In the genomic region with DNA sequence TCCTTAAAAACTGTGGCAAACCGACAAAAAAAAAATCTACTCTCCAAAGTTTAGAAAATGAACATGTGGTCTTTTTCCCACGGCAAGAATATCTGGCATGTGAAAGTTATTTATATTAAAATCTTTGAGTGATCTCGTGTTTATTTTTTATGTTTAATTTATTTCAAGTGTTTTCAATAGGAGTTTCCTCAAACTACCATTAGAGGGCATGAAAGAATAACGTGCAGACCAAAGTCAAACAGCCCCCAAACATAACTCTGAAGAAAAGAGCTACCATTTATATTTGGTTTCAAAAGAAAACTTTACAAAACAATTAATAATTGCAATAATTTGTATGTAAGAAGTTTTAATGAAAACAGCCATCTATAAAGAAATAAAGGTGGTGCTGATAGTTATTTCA, we compare ENCODE assay signal across 9 cellular contexts.
DNase-seq lines count a peak whose midpoint lies in the region; ATAC-seq and TF ChIP-seq lines count a peak whose summit lies in the region.
"Had no signal": no experiment of that assay in that cellular context is flagged by ENCODE, and none has a peak within 500 bp of the region (broad histone marks: within the 10 kb centered on the region; RNA-seq: fewer than 3 reads in every experiment).

No MANE protein-coding gene starts in this region.

- DNase-seq in Ammon's horn (ENCODE audit: low spot score) = peak; percentile 4
- no peak for DNase-seq in HFF-Myc (ENCODE audit: extremely low read depth, low read depth)
- DNase-seq in WERI-Rb-1 = no peak
- peak; percentile 6 for DNase-seq in kidney glomerular epithelial cell (lab: John Stamatoyannopoulos, UW)
- no peak for DNase-seq in activated T-cell treated with anti-CD3 and anti-CD28 coated beads, Interleukin-2, amount 50 U/mL, for 72 hours

- no peak overlapping the region for H3K27ac ChIP-seq in WERI-Rb-1

- ATAC-seq in GM19023 (IDR thresholded peaks at IDR 0.05; ENCODE audit: unreplicated experiment) = no peak
- no peak for ATAC-seq in GM19467 (IDR thresholded peaks at IDR 0.05; ENCODE audit: unreplicated experiment)
- ATAC-seq in activated T-cell treated with anti-CD3 and anti-CD28 coated beads, Interleukin-2, amount 50 U/mL, for 72 hours (replicated peaks in 1 of 2) = no peak
- ATAC-seq in GM18505 (IDR thresholded peaks at IDR 0.05; ENCODE audit: unreplicated experiment) = no peak

- peaks cover 0 to 4% of the 10 kb centered on the region in 2 donors for H3K9me3 Mint-ChIP-seq in activated T-cell treated with anti-CD3 and anti-CD28 coated beads, Interleukin-2, amount 50 U/mL, for 72 hours

- no peaks in the 10 kb centered on the region for H3K9me3 ChIP-seq in WERI-Rb-1 (ENCODE audit: severe bottlenecking)

- no peaks in the 10 kb centered on the region for H3K27me3 ChIP-seq in WERI-Rb-1 (ENCODE audit: insufficient read depth, low read depth, severe bottlenecking)

- H3K4me3 ChIP-seq in HFF-Myc (replicated peaks; ENCODE audit: low read depth, low read length) = no peak overlapping the region
- H3K4me3 ChIP-seq in WERI-Rb-1 (ENCODE audit: low read depth, low read length) = no peak overlapping the region
- H3K4me3 ChIP-seq: skin epidermis had no signal

- no peaks in the 10 kb centered on the region for H3K36me3 ChIP-seq in WERI-Rb-1

- H3K4me1 Mint-ChIP-seq in activated T-cell treated with anti-CD3 and anti-CD28 coated beads, Interleukin-2, amount 50 U/mL, for 72 hours (ENCODE audit: low read depth) = no peaks in the 10 kb centered on the region

- H3K27ac Mint-ChIP-seq in activated T-cell treated with anti-CD3 and anti-CD28 coated beads, Interleukin-2, amount 50 U/mL, for 72 hours = no peak overlapping the region

- TF ChIP-seq CTCF in HFF-Myc (IDR thresholded peaks at IDR 0.05; ENCODE audit: low read depth, low read length, missing control alignments) (peak; percentile 40), WERI-Rb-1 (IDR thresholded peaks at IDR 0.05; ENCODE audit: low read depth, low read length) (0 out of 2 replicates have a peak, but pooled peaks have one; percentile 16)

- H3K4me3 Mint-ChIP-seq in activated T-cell treated with anti-CD3 and anti-CD28 coated beads, Interleukin-2, amount 50 U/mL, for 72 hours = no peak overlapping the region

- H3K36me3 Mint-ChIP-seq in activated T-cell treated with anti-CD3 and anti-CD28 coated beads, Interleukin-2, amount 50 U/mL, for 72 hours (ENCODE audit: insufficient read depth in 2 of 2) = no peaks in the 10 kb centered on the region

- TF ChIP-seq POLR2A in GM18505 (IDR thresholded peaks at IDR 0.05; ENCODE audit: borderline replicate concordance, extremely low read depth, insufficient read depth, insufficient read length) = no peak

- no peaks in the 10 kb centered on the region for H3K27me3 Mint-ChIP-seq in activated T-cell treated with anti-CD3 and anti-CD28 coated beads, Interleukin-2, amount 50 U/mL, for 72 hours (ENCODE audit: low read depth)

Comparison
In these comparisons a context has a peak if more than half of its experiments do, and no peak if none do; other contexts are left out.
1. DNase-seq: peak in Ammon's horn (single experiment) and kidney glomerular epithelial cell (single experiment); none in HFF-Myc (single experiment), WERI-Rb-1 (single experiment) and activated T-cell treated with anti-CD3 and anti-CD28 coated beads, Interleukin-2, amount 50 U/mL, for 72 hours (0 of 2).